20 cellular contexts compared by ENCODE assay signal in genomic region chr2:205474746-205475145, GRCh38.
A peak's percentile ranks its signal among the peaks of the same experiment; 100 is the strongest.
DNase-seq lines count a peak whose midpoint lies in the region; ATAC-seq, FAIRE-seq and TF ChIP-seq lines count a peak whose summit lies in the region.
"Had no signal": no experiment of that assay in that cellular context is flagged by ENCODE, and none has a peak within 500 bp of the region (broad histone marks: within the 10 kb centered on the region; RNA-seq: fewer than 3 reads in every experiment).

No MANE protein-coding gene starts in this region.

- intact Hi-C loops in left lung (cut with DNase I), result no loop called here

- no peaks in the 10 kb centered on the region for H3K9me3 Mint-ChIP-seq in astrocyte (ENCODE audit: unreplicated experiment)
- H3K9me3 Mint-ChIP-seq: activated CD8-positive, alpha-beta T cell treated with anti-CD3 and anti-CD28 coated beads for 36 hours had no signal

- no peaks in the 10 kb centered on the region for H3K79me2 ChIP-seq in astrocyte (ENCODE audit: insufficient read depth, low read length)

- H3K4me3 ChIP-seq in astrocyte (ENCODE audit: insufficient read depth, low read depth, low read length) (no peak overlapping the region), fibroblast of villous mesenchyme (ENCODE audit: low read depth, low read length) (no peak overlapping the region), left lung (no peak overlapping the region)
- H3K4me3 ChIP-seq: BLaER1, coronary artery, mucosa of descending colon, ovary, tibial artery had no signal

- no peak overlapping the region for H3K27ac Mint-ChIP-seq in astrocyte (ENCODE audit: unreplicated experiment)
- H3K27ac Mint-ChIP-seq: activated CD8-positive, alpha-beta T cell treated with anti-CD3 and anti-CD28 coated beads for 36 hours had no signal

- H3K27me3 ChIP-seq in astrocyte (ENCODE audit: insufficient read depth, low read length), result no peaks in the 10 kb centered on the region
- no peaks in the 10 kb centered on the region for H3K27me3 ChIP-seq in left lung
- H3K27me3 ChIP-seq: BLaER1, ovary, tibial artery had no signal

- DNase-seq in AG20443 (ENCODE audit: low spot score), result peak; percentile 68
- peak; percentile 34 for DNase-seq in HCEC 1CT
- DNase-seq in astrocyte (ENCODE audit: low read depth), result peak; percentile 67
- peak; percentile 33 for DNase-seq in fibroblast of villous mesenchyme (ENCODE audit: low read depth)
- no peak for DNase-seq in left lung
- DNase-seq in effector CD8-positive, alpha-beta T cell (lab: John Stamatoyannopoulos, UW), result no peak
- no peak for DNase-seq in mesenteric fat pad (ENCODE audit: low spot score)
- no peak for DNase-seq in CD1c-positive myeloid dendritic cell (ENCODE audit: extremely low spot score)
- DNase-seq: activated CD8-positive, alpha-beta T cell treated with anti-CD3 and anti-CD28 coated beads for 36 hours; activated effector memory CD4-positive, alpha-beta T cell treated with anti-CD3 and anti-CD28 coated beads, Interleukin-2, amount 50 U/mL, for 16 hours; anterior cingulate cortex; DMS 273 treated with DMSO at 0.1 percent for 48 hours; erythroblast; mucosa of descending colon; NCI-H526 treated with DMSO at 0.1 percent for 48 hours; ovary; tibial artery had no signal

- peak; percentile 77 for FAIRE-seq in astrocyte (lab: Jason Lieb, UNC)
- FAIRE-seq: GM19239 had no signal

- H3K4me2 ChIP-seq in astrocyte (ENCODE audit: low read length), result peak overlapping the region; percentile 41
- H3K4me2 ChIP-seq: BLaER1 had no signal

- H2AFZ ChIP-seq in astrocyte (ENCODE audit: low read depth, low read length), result no peak overlapping the region

- H3K4me1 Mint-ChIP-seq in astrocyte (ENCODE audit: low read depth, unreplicated experiment), result peaks cover 18% of the 10 kb centered on the region

- H3K36me3 ChIP-seq in astrocyte (ENCODE audit: insufficient read depth, low read length), result no peaks in the 10 kb centered on the region
- H3K36me3 ChIP-seq in left lung, result no peaks in the 10 kb centered on the region
- H3K36me3 ChIP-seq: BLaER1, ovary, tibial artery had no signal

- H3K9me3 ChIP-seq in astrocyte (ENCODE audit: insufficient read depth, low read depth, low read length) (no peaks in the 10 kb centered on the region), left lung (no peaks in the 10 kb centered on the region)
- H3K9me3 ChIP-seq: BLaER1, mucosa of descending colon, ovary, tibial artery had no signal

- no peak overlapping the region for H3K4me3 Mint-ChIP-seq in astrocyte (ENCODE audit: unreplicated experiment)
- H3K4me3 Mint-ChIP-seq: activated CD8-positive, alpha-beta T cell treated with anti-CD3 and anti-CD28 coated beads for 36 hours had no signal

- H4K20me1 ChIP-seq in astrocyte (ENCODE audit: insufficient read depth, low read length), result no peaks in the 10 kb centered on the region
- H4K20me1 ChIP-seq: BLaER1 had no signal

- TF ChIP-seq CTCF in astrocyte (IDR thresholded peaks at IDR 0.05; ENCODE audit: insufficient read depth, low read depth, low read length) (no peak), fibroblast of villous mesenchyme (IDR thresholded peaks at IDR 0.05; ENCODE audit: insufficient read depth, low read depth, low read length) (no peak), left lung (IDR thresholded peaks at IDR 0.05) (no peak)

- peaks cover 16% of the 10 kb centered on the region for H3K4me1 ChIP-seq in astrocyte (ENCODE audit: insufficient read depth, low read length)
- H3K4me1 ChIP-seq in left lung, result no peaks in the 10 kb centered on the region
- H3K4me1 ChIP-seq: BLaER1, tibial artery had no signal

- H3K27ac ChIP-seq in astrocyte (ENCODE audit: low read depth, low read length) (no peak overlapping the region), left lung (no peak overlapping the region)
- H3K27ac ChIP-seq: BLaER1, coronary artery, ovary, tibial artery had no signal

- H3K9ac ChIP-seq in astrocyte (ENCODE audit: low read length), result no peak overlapping the region
- H3K9ac ChIP-seq: BLaER1 had no signal

- no peaks in the 10 kb centered on the region for H3K36me3 Mint-ChIP-seq in astrocyte (ENCODE audit: low read depth, unreplicated experiment)

- no peaks in the 10 kb centered on the region for H3K27me3 Mint-ChIP-seq in astrocyte (ENCODE audit: low read depth, unreplicated experiment)

- no peak for ATAC-seq in left lung
- ATAC-seq: activated CD8-positive, alpha-beta T cell treated with anti-CD3 and anti-CD28 coated beads for 36 hours; mucosa of descending colon had no signal

Comparison
In these comparisons a context has a peak if more than half of its experiments do, and no peak if none do; other contexts are left out.
1. DNase-seq: peak in AG20443 (single experiment), HCEC 1CT (single experiment), astrocyte (single experiment) and fibroblast of villous mesenchyme (single experiment); none in left lung (0 of 2), effector CD8-positive, alpha-beta T cell (single experiment), mesenteric fat pad (single experiment) and CD1c-positive myeloid dendritic cell (single experiment).